28 cellular contexts compared by ENCODE assay signal in the genomic region with DNA sequence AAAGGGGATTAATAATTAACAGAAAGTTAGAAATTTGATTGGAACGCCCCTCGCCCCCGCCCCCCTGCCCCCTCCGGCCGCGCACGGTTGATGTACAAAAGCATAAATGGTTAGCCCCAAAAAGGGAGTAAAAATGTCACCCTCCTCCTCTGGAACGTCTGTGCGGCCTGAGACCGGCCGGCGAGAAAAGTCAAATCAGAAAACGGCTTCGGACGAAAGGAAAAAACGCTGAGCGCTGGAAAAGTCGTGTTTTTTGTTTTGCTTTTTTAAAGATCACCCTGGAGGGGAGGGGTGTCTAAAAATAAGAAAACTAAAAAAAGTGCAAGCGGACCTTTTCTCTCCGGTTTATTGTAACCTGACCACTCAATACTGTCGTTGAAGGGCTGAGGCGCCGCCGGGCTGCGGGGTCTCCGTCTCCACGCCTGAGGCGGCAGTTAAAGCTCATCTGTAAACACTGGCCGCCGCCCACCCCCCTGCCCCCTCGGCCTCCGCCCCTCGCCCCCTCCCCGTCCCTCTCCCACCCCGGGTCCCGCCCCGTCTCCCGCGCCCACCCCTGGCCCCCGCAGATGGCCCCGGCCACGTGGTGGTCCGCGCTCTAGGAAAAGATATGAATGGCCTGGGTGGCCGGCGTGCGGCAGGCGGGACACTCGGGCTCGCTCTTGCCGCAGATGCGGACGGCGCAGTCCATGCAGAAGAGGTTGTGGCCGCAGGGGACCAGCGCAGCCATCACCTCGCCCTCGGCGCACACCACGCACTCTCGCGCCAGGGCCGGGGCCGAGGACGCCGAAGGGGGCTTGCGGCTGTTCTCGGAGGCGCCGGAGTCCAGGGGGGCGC. TPM values are rescaled to one million over a fixed set of nuclear protein-coding genes. Genes with fewer than 3 reads are reported as not detected.
"Had no signal": no experiment of that assay in that cellular context is flagged by ENCODE, and none has a peak within 500 bp of the region (broad histone marks: within the 10 kb centered on the region; RNA-seq: fewer than 3 reads in every experiment).

No MANE protein-coding gene starts in this region.

- H3K27ac Mint-ChIP-seq: activated B cell treated with CpG ODN at 0.5 μM for 24 hours; activated CD4-positive, alpha-beta T cell treated with anti-CD3 and anti-CD28 coated beads, Interleukin-2, amount 10 ng/mL, durations not matched to agents 24 days and 14 days; activated CD8-positive, alpha-beta memory T cell treated with anti-CD3 and anti-CD28 coated beads, Interleukin-2, amount 10 ng/mL, durations not matched to agents 7 days and 5 days; activated naive CD4-positive, alpha-beta T cell treated with anti-CD3 and anti-CD28 coated beads, Interleukin-2, amount 50 U/mL, for 24 hours; activated T-cell treated with anti-CD3 and anti-CD28 coated beads, Interleukin-2, amount 50 U/mL, for 24 hours; activated T-helper 1 cell treated with anti-CD3 and anti-CD28 coated beads, Interleukin-12 subunit alpha, Interleukin-12 subunit beta, Interleukin-2, Interleukin-4 antibody, amounts not matched to agents 30 ng/mL and 10 ng/mL and 1 ng/mL, durations not matched to agents 14 hours and 24 hours and 36 hours; T-cell had no signal

- H3K4me3 Mint-ChIP-seq: activated B cell treated with CpG ODN at 0.5 μM for 24 hours; activated CD4-positive, alpha-beta T cell treated with anti-CD3 and anti-CD28 coated beads, Interleukin-2, amount 10 ng/mL, durations not matched to agents 24 days and 14 days; activated CD8-positive, alpha-beta memory T cell treated with anti-CD3 and anti-CD28 coated beads, Interleukin-2, amount 10 ng/mL, durations not matched to agents 7 days and 5 days; activated naive CD4-positive, alpha-beta T cell treated with anti-CD3 and anti-CD28 coated beads, Interleukin-2, amount 50 U/mL, for 24 hours; activated T-cell treated with anti-CD3 and anti-CD28 coated beads, Interleukin-2, amount 50 U/mL, for 24 hours; activated T-helper 1 cell treated with anti-CD3 and anti-CD28 coated beads, Interleukin-12 subunit alpha, Interleukin-12 subunit beta, Interleukin-2, Interleukin-4 antibody, amounts not matched to agents 30 ng/mL and 10 ng/mL and 1 ng/mL, durations not matched to agents 14 hours and 24 hours and 36 hours; T-cell had no signal

- DNase-seq: activated B cell treated with CpG ODN at 0.5 μM for 24 hours; activated CD4-positive, alpha-beta T cell treated with anti-CD3 and anti-CD28 coated beads for 1 hour; activated CD4-positive, alpha-beta T cell treated with anti-CD3 and anti-CD28 coated beads, Interleukin-2, amount 10 ng/mL, durations not matched to agents 24 days and 14 days; activated CD4-positive, alpha-beta T cell treated with anti-CD3 and anti-CD28 coated beads, Interleukin-2, amount 50 U/mL, for 48 hours; activated CD8-positive, alpha-beta memory T cell treated with anti-CD3 and anti-CD28 coated beads, Interleukin-2, amount 10 ng/mL, durations not matched to agents 7 days and 5 days; activated effector memory CD4-positive, alpha-beta T cell treated with Interleukin-2 at 50 U/mL for 16 hours; activated naive CD4-positive, alpha-beta T cell; activated T-cell treated with anti-CD3 and anti-CD28 coated beads, Interleukin-2, amount 50 U/mL, for 24 hours; NCI-H1092 treated with DMSO at 0.1 percent for 48 hours; NCI-H1417 treated with DMSO at 0.1 percent for 48 hours; NCI-H1694; NCI-H2029; NCI-H2107; NCI-H2171 treated with DMSO at 0.1 percent for 48 hours; NCI-H345; NCI-H510A; NCI-H526 treated with DMSO at 0.1 percent for 48 hours; NCI-H82; SIG-M5; T-cell; T-helper 2 cell; T1000 had no signal

- H3K27ac ChIP-seq: KMS-11 had no signal

- H3K4me1 Mint-ChIP-seq: activated B cell treated with CpG ODN at 0.5 μM for 24 hours; activated CD4-positive, alpha-beta T cell treated with anti-CD3 and anti-CD28 coated beads, Interleukin-2, amount 10 ng/mL, durations not matched to agents 24 days and 14 days; activated CD8-positive, alpha-beta memory T cell treated with anti-CD3 and anti-CD28 coated beads, Interleukin-2, amount 10 ng/mL, durations not matched to agents 7 days and 5 days; activated naive CD4-positive, alpha-beta T cell treated with anti-CD3 and anti-CD28 coated beads, Interleukin-2, amount 50 U/mL, for 24 hours; T-cell had no signal

- H3K27me3 Mint-ChIP-seq: activated CD4-positive, alpha-beta T cell treated with anti-CD3 and anti-CD28 coated beads, Interleukin-2, amount 10 ng/mL, durations not matched to agents 24 days and 14 days; activated CD8-positive, alpha-beta memory T cell treated with anti-CD3 and anti-CD28 coated beads, Interleukin-2, amount 10 ng/mL, durations not matched to agents 7 days and 5 days; activated naive CD4-positive, alpha-beta T cell treated with anti-CD3 and anti-CD28 coated beads, Interleukin-2, amount 50 U/mL, for 24 hours had no signal

- H3K9me3 Mint-ChIP-seq: activated B cell treated with CpG ODN at 0.5 μM for 24 hours; activated CD4-positive, alpha-beta T cell treated with anti-CD3 and anti-CD28 coated beads, Interleukin-2, amount 10 ng/mL, durations not matched to agents 24 days and 14 days; activated naive CD4-positive, alpha-beta T cell treated with anti-CD3 and anti-CD28 coated beads, Interleukin-2, amount 50 U/mL, for 24 hours; activated T-cell treated with anti-CD3 and anti-CD28 coated beads, Interleukin-2, amount 50 U/mL, for 24 hours; activated T-helper 1 cell treated with anti-CD3 and anti-CD28 coated beads, Interleukin-12 subunit alpha, Interleukin-12 subunit beta, Interleukin-2, Interleukin-4 antibody, amounts not matched to agents 30 ng/mL and 10 ng/mL and 1 ng/mL, durations not matched to agents 14 hours and 24 hours and 36 hours; T-cell had no signal

- ATAC-seq: activated CD8-positive, alpha-beta memory T cell treated with anti-CD3 and anti-CD28 coated beads, Interleukin-2, amount 10 ng/mL, durations not matched to agents 7 days and 5 days; T-cell had no signal

RNA-seq across cellular contexts. Expression of gene PLK5, which starts 31.3 kb away (rescaled TPM):
- total RNA-seq: activated B cell treated with CpG ODN at 0.5 μM for 24 hours; activated CD4-positive, alpha-beta T cell treated with anti-CD3 and anti-CD28 coated beads, Interleukin-2, amount 10 ng/mL, durations not matched to agents 24 days and 14 days; activated CD8-positive, alpha-beta memory T cell treated with anti-CD3 and anti-CD28 coated beads, Interleukin-2, amount 10 ng/mL, durations not matched to agents 7 days and 5 days; activated T-helper 1 cell treated with anti-CD3 and anti-CD28 coated beads, Interleukin-12 subunit alpha, Interleukin-12 subunit beta, Interleukin-2, Interleukin-4 antibody, amounts not matched to agents 30 ng/mL and 10 ng/mL and 1 ng/mL, durations not matched to agents 14 hours and 24 hours and 36 hours; aorta; bronchial epithelial cell; RPMI7951; T-cell had no signal

RNA-seq across cellular contexts. Expression of gene ADAMTSL5, which starts 42.4 kb away (rescaled TPM):
- total RNA-seq: activated B cell treated with CpG ODN at 0.5 μM for 24 hours had no signal
